Comparison of ENCODE assay signal across 8 cellular contexts in the genomic region with DNA sequence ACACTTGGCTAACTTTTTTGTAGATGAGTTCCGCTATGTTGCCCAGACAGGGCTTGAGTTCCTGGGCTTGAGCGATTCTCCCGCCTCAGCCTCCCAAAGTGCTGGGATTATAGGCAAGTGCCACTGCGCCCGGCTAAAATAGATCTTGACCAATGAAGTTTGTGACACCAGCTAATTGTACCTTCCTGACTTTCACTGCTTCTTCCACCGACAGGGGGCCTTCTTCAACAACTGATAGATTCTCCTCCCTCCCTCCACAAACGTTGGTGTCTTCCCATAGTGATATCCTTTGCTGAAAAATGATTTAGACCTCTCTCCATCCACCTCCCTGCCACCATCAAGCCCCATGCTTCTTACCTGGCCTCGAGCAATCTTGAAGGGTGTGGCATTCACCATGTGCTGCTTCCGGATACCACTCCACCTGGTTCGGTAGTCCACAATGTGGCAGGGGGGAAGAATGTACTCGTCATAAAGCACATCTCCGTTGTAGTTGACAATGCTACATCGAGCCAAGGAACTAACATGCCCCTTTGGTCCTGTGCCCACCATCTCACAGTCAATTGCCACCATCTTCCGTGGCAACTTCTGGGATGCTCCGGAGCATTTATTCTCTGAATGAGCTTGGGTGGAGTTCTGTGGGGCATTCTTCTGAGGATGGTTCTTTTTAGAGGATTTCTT. TPM values are rescaled to one million over a fixed set of nuclear protein-coding genes. Genes with fewer than 3 reads are reported as not detected.
DNase-seq lines count a peak whose midpoint lies in the region; ATAC-seq and TF ChIP-seq lines count a peak whose summit lies in the region.

No MANE protein-coding gene starts in this region.

- H3K27ac Mint-ChIP-seq in activated CD4-positive, alpha-beta T cell treated with anti-CD3 and anti-CD28 coated beads for 36 hours = peak overlapping the region; percentile 99
- no peak overlapping the region for H3K27ac Mint-ChIP-seq in mesothelial cell of epicardium

- H3K4me1 Mint-ChIP-seq in activated CD4-positive, alpha-beta T cell treated with anti-CD3 and anti-CD28 coated beads for 36 hours = peaks cover 31% of the 10 kb centered on the region
- peaks cover 15% of the 10 kb centered on the region for H3K4me1 Mint-ChIP-seq in mesothelial cell of epicardium

- no peaks in the 10 kb centered on the region for H3K27me3 Mint-ChIP-seq in activated CD4-positive, alpha-beta T cell treated with anti-CD3 and anti-CD28 coated beads for 36 hours
- no peaks in the 10 kb centered on the region for H3K27me3 Mint-ChIP-seq in mesothelial cell of epicardium (ENCODE audit: low read depth)

- intact Hi-C loops in activated CD4-positive, alpha-beta T cell treated with anti-CD3 and anti-CD28 coated beads for 36 hours (cut with DNase I, micrococcal nuclease) = loop anchor here (1.0 to 5.0 kb wide), 8 partner anchors 37 to 514 kb away; partner anchors contain the start of genes NTRK1 (in 2 of the 2), MEF2D (in 1 of the 2) and PMF1 (in 1 of the 2)
- intact Hi-C loops in posterior vena cava (cut with DNase I) = loop anchor here in 1 of 2 donors (2.0 kb wide), 1 partner anchor 36 kb away; no protein-coding TSS in a partner anchor

- H3K4me3 Mint-ChIP-seq in activated CD4-positive, alpha-beta T cell treated with anti-CD3 and anti-CD28 coated beads for 36 hours = no peak overlapping the region
- H3K4me3 Mint-ChIP-seq in mesothelial cell of epicardium = no peak overlapping the region

- peaks cover 41% of the 10 kb centered on the region for H3K36me3 Mint-ChIP-seq in activated CD4-positive, alpha-beta T cell treated with anti-CD3 and anti-CD28 coated beads for 36 hours (ENCODE audit: low read depth)
- H3K36me3 Mint-ChIP-seq in mesothelial cell of epicardium = peaks cover 17% of the 10 kb centered on the region

- CTCF ChIA-PET in activated CD4-positive, alpha-beta T cell treated with anti-CD3 and anti-CD28 coated beads for 36 hours (lab: Charles Lee) = interaction anchor here (0.6 to 6.2 kb wide), 57 partner anchors 10 to 352 kb away, joined by 3 to 220 read pairs (median 6); partner anchors contain the start of genes CRABP2, HDGF, INSRR and MRPL24

- ATAC-seq in activated CD4-positive, alpha-beta T cell treated with anti-CD3 and anti-CD28 coated beads for 36 hours = no peak
- ATAC-seq in GM18870 (IDR thresholded peaks at IDR 0.05; ENCODE audit: unreplicated experiment) = no peak

- TF ChIP-seq POLR2A in NB4 (IDR thresholded peaks at IDR 0.05; ENCODE audit: extremely low read depth, insufficient read length) = no peak

- H3K4me3 ChIP-seq in NB4 (ENCODE audit: low read depth, low read length) = peak overlapping the region; percentile 100
- H3K4me3 ChIP-seq in coronary artery = peak overlapping the region; percentile 98

- peak; percentile 77 for DNase-seq in activated CD4-positive, alpha-beta T cell treated with anti-CD3 and anti-CD28 coated beads for 36 hours
- DNase-seq in activated CD4-positive, alpha-beta T cell treated with anti-CD3 and anti-CD28 coated beads for 1 hour = no peak
- peak; percentile 86 for DNase-seq in NB4 (ENCODE audit: low read depth)
- DNase-seq in SW 1271 (lab: John Stamatoyannopoulos, UW) = peak; percentile 18 to 45
- DNase-seq in coronary artery (ENCODE audit: low spot score) = peak; percentile 71
- no peak for DNase-seq in mesothelial cell of epicardium (ENCODE audit: low spot score in 2 of 2, unreplicated experiment in 2 of 2)
- DNase-seq in posterior vena cava (ENCODE audit: low spot score) = no peak

- peak overlapping the region in 1 of 2 donors; percentile 3 for H3K27ac ChIP-seq in coronary artery

- TF ChIP-seq CTCF in NB4 (IDR thresholded peaks at IDR 0.05; ENCODE audit: low read depth, low read length) (peak; percentile 72), coronary artery (IDR thresholded peaks at IDR 0.05) (no peak), mesothelial cell of epicardium (IDR thresholded peaks at IDR 0.05; ENCODE audit: unreplicated experiment) (peak; percentile 55)

- no peaks in the 10 kb centered on the region for H3K9me3 Mint-ChIP-seq in activated CD4-positive, alpha-beta T cell treated with anti-CD3 and anti-CD28 coated beads for 36 hours (ENCODE audit: low read depth)
- no peaks in the 10 kb centered on the region for H3K9me3 Mint-ChIP-seq in mesothelial cell of epicardium

- POLR2A ChIA-PET in activated CD4-positive, alpha-beta T cell treated with anti-CD3 and anti-CD28 coated beads for 36 hours (lab: Charles Lee) = interaction anchor here (0.6 to 4.1 kb wide), 11 partner anchors 11 to 164 kb away, joined by 3 to 36 read pairs (median 7); partner anchors contain the start of genes HDGF, MRPL24, NTRK1 and PRCC

RNA-seq across cellular contexts. Expression of gene METTL25B, which starts 1.6 kb away (rescaled TPM):
- total RNA-seq in activated CD4-positive, alpha-beta T cell treated with anti-CD3 and anti-CD28 coated beads for 36 hours = 10 to 100 TPM; 31.0 to 40.5 TPM
- total RNA-seq in mesothelial cell of epicardium = 36.9 to 39.2 TPM (median 39.0 TPM) in 3 replicates
- 10 to 100 TPM; 19.6 to 21.6 TPM for total RNA-seq in posterior vena cava

RNA-seq across cellular contexts. Expression of gene ISG20L2, which starts 1.9 kb away (rescaled TPM):
- total RNA-seq in activated CD4-positive, alpha-beta T cell treated with anti-CD3 and anti-CD28 coated beads for 36 hours = 10 to 100 TPM; 48.4 to 65.2 TPM
- 37.3 to 41.9 TPM (median 39.3 TPM) in 3 replicates for total RNA-seq in mesothelial cell of epicardium
- 10 to 100 TPM; 17.3 to 20.3 TPM for total RNA-seq in posterior vena cava

RNA-seq across cellular contexts. Expression of gene MRPL24, which starts 14.2 kb away (rescaled TPM):
- total RNA-seq in activated CD4-positive, alpha-beta T cell treated with anti-CD3 and anti-CD28 coated beads for 36 hours = 10 to 100 TPM; 81.9 to 89.7 TPM
- total RNA-seq in mesothelial cell of epicardium (35.5 to 40.5 TPM (median 38.4 TPM) in 3 replicates), posterior vena cava (10 to 100 TPM; 60.5 to 63.7 TPM)

RNA-seq across cellular contexts. Expression of gene CRABP2, which starts 21.3 kb away (rescaled TPM):
- under 1 TPM; 0.88 to 0.98 TPM for total RNA-seq in activated CD4-positive, alpha-beta T cell treated with anti-CD3 and anti-CD28 coated beads for 36 hours
- 676 to 704 TPM (median 686 TPM) in 3 replicates for total RNA-seq in mesothelial cell of epicardium
- total RNA-seq in posterior vena cava = 10 to 100 TPM in 1 of 2 donors, 1 to 10 TPM in 1; 9.2 to 20.9 TPM

RNA-seq across cellular contexts. Expression of gene HDGF, which starts 24.8 kb away (rescaled TPM):
- total RNA-seq in activated CD4-positive, alpha-beta T cell treated with anti-CD3 and anti-CD28 coated beads for 36 hours = 100 to 1,000 TPM; 312 to 358 TPM
- 176 to 183 TPM (median 182 TPM) in 3 replicates for total RNA-seq in mesothelial cell of epicardium
- total RNA-seq in posterior vena cava = 100 to 1,000 TPM; 101 to 126 TPM

Comparison
In these comparisons a context has a peak if more than half of its experiments do, and no peak if none do; other contexts are left out.
1. DNase-seq: peak in activated CD4-positive, alpha-beta T cell treated with anti-CD3 and anti-CD28 coated beads for 36 hours (single experiment), NB4 (single experiment), SW 1271 (2 of 2) and coronary artery (single experiment); none in activated CD4-positive, alpha-beta T cell treated with anti-CD3 and anti-CD28 coated beads for 1 hour (single experiment), mesothelial cell of epicardium (0 of 2) and posterior vena cava (single experiment).